Comparison of ENCODE assay signal across 29 cellular contexts in genomic region chr12:133201888-133202287, GRCh38. TPM values are rescaled to one million over a fixed set of nuclear protein-coding genes. Genes with fewer than 3 reads are reported as not detected.
"Had no signal": no experiment of that assay in that cellular context is flagged by ENCODE, and none has a peak within 500 bp of the region (broad histone marks: within the 10 kb centered on the region; RNA-seq: fewer than 3 reads in every experiment).

No MANE protein-coding gene starts in this region.

- H3K4me3 ChIP-seq: lower lobe of right lung, mucosa of descending colon, thyroid gland, upper lobe of right lung had no signal

- ATAC-seq: activated naive CD4-positive, alpha-beta T cell treated with anti-CD3 and anti-CD28 coated beads, Interleukin-2, amount 50 U/mL, for 72 hours; effector memory CD8-positive, alpha-beta T cell; gastrocnemius medialis; left colon; lower lobe of right lung; mucosa of descending colon; naive thymus-derived CD4-positive, alpha-beta T cell; upper lobe of right lung had no signal

- H3K27me3 ChIP-seq: adrenal gland, ascending aorta, esophagus squamous epithelium, gastrocnemius medialis, spleen, thyroid gland, upper lobe of right lung had no signal

- H3K27ac ChIP-seq: adrenal gland, ascending aorta, esophagus squamous epithelium, gastrocnemius medialis, lower lobe of right lung, spleen, thyroid gland, upper lobe of right lung had no signal

- H3K4me1 ChIP-seq: adrenal gland, ascending aorta, esophagus squamous epithelium, gastrocnemius medialis, lower lobe of right lung, spleen, thyroid gland, upper lobe of right lung had no signal

- DNase-seq: activated CD4-positive, alpha-beta memory T cell treated with anti-CD3 and anti-CD28 coated beads, Interleukin-2, amount 10 ng/mL, durations not matched to agents 7 days and 5 days; activated CD4-positive, alpha-beta T cell treated with anti-CD3 and anti-CD28 coated beads for 48 hours; activated gamma-delta T cell; activated T-cell treated with anti-CD3 and anti-CD28 coated beads for 4 hours; adrenal gland; central memory CD4-positive, alpha-beta T cell; effector memory CD8-positive, alpha-beta T cell; esophagus squamous epithelium; gastrocnemius medialis; hippocampal formation; islet precursor cell; left colon; lower lobe of right lung; mucosa of descending colon; naive thymus-derived CD4-positive, alpha-beta T cell; occipital lobe; posterior cingulate gyrus; spleen; stimulated activated CD4-positive, alpha-beta T cell treated with anti-CD3 and anti-CD28 coated beads, Interleukin-4, amount 100 ng/mL, for 24 hours; stimulated activated naive CD4-positive, alpha-beta T cell treated with Interleukin-2 at 50 U/mL for 16 hours; T-helper 2 cell; thyroid gland; upper lobe of right lung had no signal

RNA-seq across cellular contexts. Expression of gene ANHX, which starts 33.8 kb away (rescaled TPM):
- total RNA-seq: activated CD4-positive, alpha-beta memory T cell treated with anti-CD3 and anti-CD28 coated beads, Interleukin-2, amount 10 ng/mL, durations not matched to agents 7 days and 5 days; activated naive CD4-positive, alpha-beta T cell treated with anti-CD3 and anti-CD28 coated beads, Interleukin-2, amount 50 U/mL, for 72 hours; adrenal gland; ascending aorta; dermis microvascular lymphatic vessel endothelial cell; esophagus squamous epithelium; gastrocnemius medialis; left colon; lower lobe of right lung; mucosa of descending colon; naive thymus-derived CD4-positive, alpha-beta T cell; neural crest cell; occipital lobe; renal cortical epithelial cell; spleen; subcutaneous adipose tissue; upper lobe of right lung had no signal
- polyA plus RNA-seq: adrenal gland; naive thymus-derived CD4-positive, alpha-beta T cell; spleen had no signal
